Comparison of ENCODE assay signal across 31 cellular contexts in the genomic region with DNA sequence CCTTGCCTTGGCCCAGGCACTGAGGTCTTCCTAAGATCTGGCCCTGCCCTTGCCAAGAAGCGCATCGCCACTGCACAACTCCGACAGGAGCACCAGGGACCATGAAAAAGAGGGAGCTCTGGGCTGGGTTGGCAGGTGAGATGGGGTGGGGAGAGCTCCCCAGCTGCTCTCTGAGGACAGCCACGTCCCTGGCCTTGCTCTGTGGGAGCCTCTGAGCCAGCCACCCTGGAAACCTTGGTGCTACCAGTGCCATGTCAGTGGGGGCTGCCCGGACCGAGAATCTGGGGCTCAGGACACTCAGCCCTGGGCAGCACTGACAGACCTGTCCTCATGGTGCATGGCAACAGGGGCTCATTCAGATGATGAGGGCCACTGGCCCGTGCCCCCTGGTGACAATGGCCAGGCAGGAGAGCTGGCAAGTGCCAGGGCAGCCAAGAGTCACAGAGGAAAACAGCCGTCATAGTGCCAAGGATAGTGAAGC.
DNase-seq lines count a peak whose midpoint lies in the region; ATAC-seq and TF ChIP-seq lines count a peak whose summit lies in the region.
"Had no signal": no experiment of that assay in that cellular context is flagged by ENCODE, and none has a peak within 500 bp of the region (broad histone marks: within the 10 kb centered on the region; RNA-seq: fewer than 3 reads in every experiment).

No MANE protein-coding gene starts in this region.

- H3K4me3 Mint-ChIP-seq in stimulated activated naive B cell treated with anti-CD40 and anti-IgM and Interleukin-4, amounts not matched to agents 10 μg/mL and 1 μg/mL and 100 μg/mL, for 72 hours, result no peak overlapping the region
- H3K4me3 Mint-ChIP-seq in activated CD8-positive, alpha-beta T cell treated with anti-CD3 and anti-CD28 coated beads, Interleukin-2, amount 10 ng/mL, durations not matched to agents 7 days and 5 days, result no peak overlapping the region
- H3K4me3 Mint-ChIP-seq: activated naive CD8-positive, alpha-beta T cell treated with anti-CD3 and anti-CD28 coated beads for 36 hours; effector memory CD8-positive, alpha-beta T cell; naive thymus-derived CD8-positive, alpha-beta T cell; T-helper 17 cell had no signal

- H4K91ac ChIP-seq in neuronal stem cell (ENCODE audit: low read depth, low read length, poor library complexity), result no peak overlapping the region

- WGBS in esophagus squamous epithelium, 2 donors, result 84% methylated on average over 2 of the region's 8 CpGs; no CpG with 5 or more reads in 1 of the 2 donors
- no CpG with 5 or more reads among the region's 8 CpGs for WGBS in neuronal stem cell (ENCODE audit: extremely low coverage in 2 of 2, insufficient read length in 2 of 2, insufficient replicate concordance in 1 of 2), 2 donors

- no peak overlapping the region for H2AFZ ChIP-seq in neuronal stem cell (ENCODE audit: low read length)
- H2AFZ ChIP-seq in MM.1S (ENCODE audit: low read length), result no peak overlapping the region
- H2AFZ ChIP-seq: PC-9 had no signal

- H3K9ac ChIP-seq in neuronal stem cell (ENCODE audit: low read depth, low read length, poor library complexity) (no peak overlapping the region), MM.1S (ENCODE audit: low read length) (no peak overlapping the region)

- H3K4me3 ChIP-seq in breast epithelium, result no peak overlapping the region
- H3K4me3 ChIP-seq in esophagus squamous epithelium, result no peak overlapping the region
- H3K4me3 ChIP-seq in neuronal stem cell (ENCODE audit: low read length in 2 of 2), result no peak overlapping the region
- H3K4me3 ChIP-seq in dorsolateral prefrontal cortex, result no peak overlapping the region
- H3K4me3 ChIP-seq in MM.1S (ENCODE audit: low read length), result no peak overlapping the region
- H3K4me3 ChIP-seq: cardiac muscle cell, colonic mucosa, PC-9, upper lobe of left lung had no signal

- no peaks in the 10 kb centered on the region for H3K79me2 ChIP-seq in MM.1S (ENCODE audit: low read length)

- H2AK5ac ChIP-seq in neuronal stem cell (ENCODE audit: low read depth, low read length), result peak overlapping the region; percentile 95

- H3K79me1 ChIP-seq in neuronal stem cell (ENCODE audit: low read depth, low read length), result no peaks in the 10 kb centered on the region

- no peaks in the 10 kb centered on the region for H4K20me1 ChIP-seq in MM.1S (ENCODE audit: insufficient read depth, low read length)

- peak overlapping the region; percentile 31 for H3K27ac Mint-ChIP-seq in stimulated activated naive B cell treated with anti-CD40 and anti-IgM and Interleukin-4, amounts not matched to agents 10 μg/mL and 1 μg/mL and 100 μg/mL, for 72 hours
- no peak overlapping the region for H3K27ac Mint-ChIP-seq in activated CD8-positive, alpha-beta T cell treated with anti-CD3 and anti-CD28 coated beads, Interleukin-2, amount 10 ng/mL, durations not matched to agents 7 days and 5 days
- H3K27ac Mint-ChIP-seq: activated naive CD8-positive, alpha-beta T cell treated with anti-CD3 and anti-CD28 coated beads for 36 hours; effector memory CD8-positive, alpha-beta T cell; T-helper 17 cell had no signal

- H3K4ac ChIP-seq in neuronal stem cell (ENCODE audit: low read length), result no peak overlapping the region

- no peak overlapping the region for H3K4me2 ChIP-seq in neuronal stem cell (ENCODE audit: insufficient read depth, low read length, poor library complexity, severe bottlenecking)
- H3K4me2 ChIP-seq in MM.1S (ENCODE audit: low read depth, low read length), result no peak overlapping the region

- H3F3A ChIP-seq in MM.1S (ENCODE audit: insufficient read depth, low read length), result no peaks in the 10 kb centered on the region

- peak overlapping the region; percentile 8 for H2BK12ac ChIP-seq in neuronal stem cell (ENCODE audit: low read length)

- H3K27me3 Mint-ChIP-seq in stimulated activated naive B cell treated with anti-CD40 and anti-IgM and Interleukin-4, amounts not matched to agents 10 μg/mL and 1 μg/mL and 100 μg/mL, for 72 hours, result no peaks in the 10 kb centered on the region
- H3K27me3 Mint-ChIP-seq in activated CD8-positive, alpha-beta T cell treated with anti-CD3 and anti-CD28 coated beads, Interleukin-2, amount 10 ng/mL, durations not matched to agents 7 days and 5 days (ENCODE audit: low read depth), result no peaks in the 10 kb centered on the region
- H3K27me3 Mint-ChIP-seq: activated naive CD8-positive, alpha-beta T cell treated with anti-CD3 and anti-CD28 coated beads for 36 hours; effector memory CD8-positive, alpha-beta T cell; naive thymus-derived CD8-positive, alpha-beta T cell; T-helper 17 cell had no signal

- no peaks in the 10 kb centered on the region for H3K9me3 ChIP-seq in breast epithelium
- H3K9me3 ChIP-seq in esophagus squamous epithelium, result no peaks in the 10 kb centered on the region
- peaks cover 0 to 3% of the 10 kb centered on the region in 2 donors for H3K9me3 ChIP-seq in neuronal stem cell (replicated peaks in 1 of 2; ENCODE audit: control insufficient read depth in 2 of 2, insufficient read depth in 1 of 2, low read depth in 1 of 2, low read length in 2 of 2)
- no peaks in the 10 kb centered on the region for H3K9me3 ChIP-seq in MM.1S (replicated peaks; ENCODE audit: insufficient read depth, low read length)
- H3K9me3 ChIP-seq: colonic mucosa, upper lobe of left lung had no signal

- TF ChIP-seq POLR2A in breast epithelium (IDR thresholded peaks at IDR 0.05) (no peak), esophagus squamous epithelium (IDR thresholded peaks at IDR 0.05) (no peak)

- no peak overlapping the region for H2BK5ac ChIP-seq in neuronal stem cell (ENCODE audit: low read length)

- peaks cover 10 to 22% of the 10 kb centered on the region in 2 donors for H3K36me3 Mint-ChIP-seq in stimulated activated naive B cell treated with anti-CD40 and anti-IgM and Interleukin-4, amounts not matched to agents 10 μg/mL and 1 μg/mL and 100 μg/mL, for 72 hours
- no peaks in the 10 kb centered on the region for H3K36me3 Mint-ChIP-seq in activated CD8-positive, alpha-beta T cell treated with anti-CD3 and anti-CD28 coated beads, Interleukin-2, amount 10 ng/mL, durations not matched to agents 7 days and 5 days (ENCODE audit: low read depth)
- H3K36me3 Mint-ChIP-seq: naive thymus-derived CD8-positive, alpha-beta T cell had no signal

- H2BK120ac ChIP-seq in neuronal stem cell (ENCODE audit: low read depth, low read length), result peak overlapping the region; percentile 36

- H3K36me3 ChIP-seq in breast epithelium (no peaks in the 10 kb centered on the region), esophagus squamous epithelium (no peaks in the 10 kb centered on the region), neuronal stem cell (replicated peaks in 1 of 2; ENCODE audit: control insufficient read depth in 2 of 2, insufficient read depth in 2 of 2, low read length in 2 of 2) (no peaks in the 10 kb centered on the region), MM.1S (replicated peaks; ENCODE audit: insufficient read depth, low read length) (no peaks in the 10 kb centered on the region)
- H3K36me3 ChIP-seq: cardiac muscle cell, colonic mucosa, upper lobe of left lung had no signal

- H4K8ac ChIP-seq in neuronal stem cell (ENCODE audit: low read depth, low read length), result no peak overlapping the region

- TF ChIP-seq CTCF in breast epithelium (IDR thresholded peaks at IDR 0.05) (no peak), esophagus squamous epithelium (IDR thresholded peaks at IDR 0.05) (no peak), dorsolateral prefrontal cortex (IDR thresholded peaks at IDR 0.05 in 54 of 56, conservative IDR thresholded peaks at IDR 0.05 in 2 of 56; ENCODE audit: low read depth in 1 of 56, partially characterized antibody in 56 of 56) (no peak), MM.1S (IDR thresholded peaks at IDR 0.05; ENCODE audit: low read length) (no peak)

- intact Hi-C loops in breast epithelium (cut with DNase I; ENCODE audit: low total_unique reads), result no loop called here
- intact Hi-C loops in esophagus squamous epithelium (cut with DNase I), result no loop called here
- intact Hi-C loops in dorsolateral prefrontal cortex (cut with DNase I), result no loop called here

- H2BK15ac ChIP-seq in neuronal stem cell (ENCODE audit: low read length), result peak overlapping the region; percentile 56

- DNase-seq in breast epithelium (ENCODE audit: low spot score in 2 of 2), result peak in 1 of 2 donors; percentile 10
- DNase-seq in esophagus squamous epithelium (lab: John Stamatoyannopoulos, UW), result no peak
- no peak for DNase-seq in neuronal stem cell (ENCODE audit: low spot score)
- no peak for DNase-seq in stimulated activated naive B cell treated with anti-CD40 and anti-IgM and Interleukin-4, amounts not matched to agents 10 μg/mL and 1 μg/mL and 100 μg/mL, for 72 hours
- DNase-seq in activated CD8-positive, alpha-beta T cell treated with anti-CD3 and anti-CD28 coated beads, Interleukin-2, amount 10 ng/mL, durations not matched to agents 7 days and 5 days, result no peak
- no peak for DNase-seq in dorsolateral prefrontal cortex
- no peak for DNase-seq in NCI-H1092 treated with DMSO at 0.1 percent for 48 hours (lab: John Stamatoyannopoulos, UW)
- no peak for DNase-seq in MM.1S
- DNase-seq: activated CD4-positive, alpha-beta T cell treated with anti-CD3 and anti-CD28 coated beads, Interleukin-2, amount 50 U/mL, for 48 hours; activated naive CD8-positive, alpha-beta T cell treated with anti-CD3 and anti-CD28 coated beads for 36 hours; anterior cingulate cortex; C1 segment of cervical spinal cord; colonic mucosa; COR-L47; effector memory CD8-positive, alpha-beta T cell; glutamatergic neuron; H7; kidney; naive thymus-derived CD8-positive, alpha-beta T cell; NCI-H1105; NCI-H2029; NCI-H2227 treated with DMSO at 0.1 percent for 48 hours; NCI-H526 treated with DMSO at 0.1 percent for 48 hours; PC-9; retina; stimulated activated CD4-positive, alpha-beta T cell treated with anti-CD3 and anti-CD28 coated beads, Interleukin-12 subunit alpha, Interleukin-12 subunit beta, amount 100 ng/mL, for 4 hours; stimulated activated CD4-positive, alpha-beta T cell treated with anti-CD3 and anti-CD28 coated beads, Interleukin-2, amount 100 ng/mL, for 48 hours; T-helper 17 cell; upper lobe of left lung had no signal

- peaks cover 3 to 4% of the 10 kb centered on the region in 2 donors for H3K9me3 Mint-ChIP-seq in stimulated activated naive B cell treated with anti-CD40 and anti-IgM and Interleukin-4, amounts not matched to agents 10 μg/mL and 1 μg/mL and 100 μg/mL, for 72 hours
- H3K9me3 Mint-ChIP-seq in activated CD8-positive, alpha-beta T cell treated with anti-CD3 and anti-CD28 coated beads, Interleukin-2, amount 10 ng/mL, durations not matched to agents 7 days and 5 days (ENCODE audit: insufficient read depth), result no peaks in the 10 kb centered on the region
- H3K9me3 Mint-ChIP-seq: activated naive CD8-positive, alpha-beta T cell treated with anti-CD3 and anti-CD28 coated beads for 36 hours; effector memory CD8-positive, alpha-beta T cell; naive thymus-derived CD8-positive, alpha-beta T cell had no signal

- H3K27me3 ChIP-seq in breast epithelium, result no peaks in the 10 kb centered on the region
- no peaks in the 10 kb centered on the region for H3K27me3 ChIP-seq in esophagus squamous epithelium
- H3K27me3 ChIP-seq in neuronal stem cell (ENCODE audit: control insufficient read depth in 3 of 3, insufficient read depth in 3 of 3, low read depth in 1 of 3, low read length in 3 of 3), result no peaks in the 10 kb centered on the region
- H3K27me3 ChIP-seq in dorsolateral prefrontal cortex, result no peaks in the 10 kb centered on the region
- H3K27me3 ChIP-seq in MM.1S (replicated peaks; ENCODE audit: insufficient read depth, low read length), result no peaks in the 10 kb centered on the region
- H3K27me3 ChIP-seq: cardiac muscle cell, colonic mucosa, upper lobe of left lung had no signal

- POLR2A ChIA-PET in activated CD8-positive, alpha-beta T cell treated with anti-CD3 and anti-CD28 coated beads, Interleukin-2, amount 10 ng/mL, durations not matched to agents 7 days and 5 days (lab: Charles Lee), result no interaction called here

- H3K14ac ChIP-seq in neuronal stem cell (ENCODE audit: low read length), result peak overlapping the region; percentile 33

- CTCF ChIA-PET in activated CD8-positive, alpha-beta T cell treated with anti-CD3 and anti-CD28 coated beads, Interleukin-2, amount 10 ng/mL, durations not matched to agents 7 days and 5 days (lab: Charles Lee), result no interaction called here

- peaks cover 42 to 58% of the 10 kb centered on the region in 2 donors for H3K4me1 Mint-ChIP-seq in stimulated activated naive B cell treated with anti-CD40 and anti-IgM and Interleukin-4, amounts not matched to agents 10 μg/mL and 1 μg/mL and 100 μg/mL, for 72 hours
- H3K4me1 Mint-ChIP-seq in activated CD8-positive, alpha-beta T cell treated with anti-CD3 and anti-CD28 coated beads, Interleukin-2, amount 10 ng/mL, durations not matched to agents 7 days and 5 days (ENCODE audit: low read depth), result peaks cover 10% of the 10 kb centered on the region

- H3K23ac ChIP-seq in neuronal stem cell (ENCODE audit: low read depth, low read length, poor library complexity), result no peak overlapping the region

- peaks cover 0 to 25% of the 10 kb centered on the region in 2 donors for H3K4me1 ChIP-seq in breast epithelium
- peaks cover 14 to 68% (median 23%) of the 10 kb centered on the region in 3 donors for H3K4me1 ChIP-seq in esophagus squamous epithelium
- H3K4me1 ChIP-seq in neuronal stem cell (ENCODE audit: control insufficient read depth in 2 of 2, insufficient read depth in 1 of 2, low read depth in 1 of 2, low read length in 2 of 2), result peaks cover 27 to 29% of the 10 kb centered on the region in 2 donors
- no peaks in the 10 kb centered on the region for H3K4me1 ChIP-seq in MM.1S (ENCODE audit: low read length)
- H3K4me1 ChIP-seq: colonic mucosa had no signal

- peak overlapping the region; percentile 77 for H3K18ac ChIP-seq in neuronal stem cell (ENCODE audit: low read length)

- no peak for ATAC-seq in stimulated activated naive B cell treated with anti-CD40 and anti-IgM and Interleukin-4, amounts not matched to agents 10 μg/mL and 1 μg/mL and 100 μg/mL, for 72 hours (replicated peaks)
- ATAC-seq in activated CD8-positive, alpha-beta T cell treated with anti-CD3 and anti-CD28 coated beads, Interleukin-2, amount 10 ng/mL, durations not matched to agents 7 days and 5 days, result no peak
- ATAC-seq: activated CD4-positive, CD25-positive, alpha-beta regulatory T cell treated with anti-CD3 and anti-CD28 coated beads, Interleukin-2, amount 50 U/mL, for 24 hours; effector memory CD8-positive, alpha-beta T cell; naive thymus-derived CD8-positive, alpha-beta T cell; T-helper 17 cell had no signal

- H3K9me2 ChIP-seq in MM.1S (replicated peaks; ENCODE audit: insufficient read depth, low read length), result no peaks in the 10 kb centered on the region

- H3K27ac ChIP-seq in breast epithelium (peak overlapping the region; percentile 77 to 79), esophagus squamous epithelium (peak overlapping the region in 3 of 4 donors; percentile 67 to 79 (median 71)), neuronal stem cell (replicated peaks; ENCODE audit: low read length) (no peak overlapping the region), dorsolateral prefrontal cortex (peak overlapping the region in 2 of 59 donors; percentile 18 to 38), MM.1S (ENCODE audit: low read length) (no peak overlapping the region)
- H3K27ac ChIP-seq: cardiac muscle cell, PC-9 had no signal

Comparison
In these comparisons a context has a peak if more than half of its experiments do, and no peak if none do; other contexts are left out.
1. H3K27ac ChIP-seq: peak in breast epithelium (2 of 2) and esophagus squamous epithelium (3 of 4); none in neuronal stem cell (single experiment) and MM.1S (single experiment).